ENCODE assay signal across 1 cellular context in genomic region chr2:201118121-201118956, GRCh38.
A peak's percentile ranks its signal among the peaks of the same experiment; 100 is the strongest.
TF ChIP-seq lines count a peak whose summit lies in the region.

No MANE protein-coding gene starts in this region.

TF ChIP-seq in K562, 482 proteins besides CTCF, POLR2A, EP300 and RAD21 (continued from another document and continues in another):
- TF ChIP-seq KAT7 (CRISPR knock-in tag; IDR thresholded peaks at IDR 0.05; ENCODE audit: borderline replicate concordance), result 0 out of 2 replicates have a peak, but pooled peaks have one; percentile 70
- TF ChIP-seq NRF1 (conservative IDR thresholded peaks at IDR 0.05 in 1 of 2, IDR thresholded peaks at IDR 0.05 in 1 of 2), result peak; percentile 71 to 78
- TF ChIP-seq JUNB (CRISPR knock-in tag; conservative IDR thresholded peaks at IDR 0.05), result no peak
- TF ChIP-seq TFE3 (CRISPR knock-in tag; IDR thresholded peaks at IDR 0.05), result no peak
- TF ChIP-seq GTF2B (IDR thresholded peaks at IDR 0.05; ENCODE audit: extremely low read depth, insufficient read length), result no peak
- TF ChIP-seq EP400 (IDR thresholded peaks at IDR 0.05), result peak; percentile 73
- peak in 1 of 2 experiments; percentile 31; a peak in 1 of 4 replicates for TF ChIP-seq SIN3A (IDR thresholded peaks at IDR 0.05; ENCODE audit: borderline replicate concordance in 2 of 2, control insufficient read depth in 1 of 2, low read depth in 2 of 2, low read length in 2 of 2)
- TF ChIP-seq FOXM1 (IDR thresholded peaks at IDR 0.05; ENCODE audit: low read depth), result no peak; the same call in 1 of the 2 replicates
- no peak for TF ChIP-seq FOXM1 (CRISPR knock-in tag; IDR thresholded peaks at IDR 0.05; ENCODE audit: low read depth)
- peak; percentile 58; the same call in 1 of the 2 replicates for TF ChIP-seq LCOR (CRISPR knock-in tag; IDR thresholded peaks at IDR 0.05)
- TF ChIP-seq RCOR1 (IDR thresholded peaks at IDR 0.05; ENCODE audit: borderline replicate concordance in 1 of 2, low read depth in 2 of 2, low read length in 2 of 2), result peak; percentile 22 to 29; a peak in 1 of 4 replicates
- no peak for TF ChIP-seq PHF21A (IDR thresholded peaks at IDR 0.05; ENCODE audit: borderline replicate concordance, low read depth)
- no peak for TF ChIP-seq CREB3 (tag; conservative IDR thresholded peaks at IDR 0.05; ENCODE audit: low read depth)
- TF ChIP-seq SAP30 (IDR thresholded peaks at IDR 0.05; ENCODE audit: borderline replicate concordance, insufficient read depth, low read depth, low read length, poor library complexity, severe bottlenecking), result no peak
- TF ChIP-seq FOXJ3 (CRISPR knock-in tag; IDR thresholded peaks at IDR 0.05), result no peak
- TF ChIP-seq ZBTB5 (IDR thresholded peaks at IDR 0.05), result no peak
- TF ChIP-seq XRCC3 (IDR thresholded peaks at IDR 0.05), result no peak
- TF ChIP-seq CREB1 (IDR thresholded peaks at IDR 0.05), result no peak
- TF ChIP-seq CREB1 (CRISPR knock-in tag; IDR thresholded peaks at IDR 0.05), result peak; percentile 49; the same call in 1 of the 2 replicates
- peak in 1 of 2 experiments; percentile 34; a peak in 1 of 4 replicates for TF ChIP-seq HDAC1 (IDR thresholded peaks at IDR 0.05)
- TF ChIP-seq ZNF76 (CRISPR knock-in tag; IDR thresholded peaks at IDR 0.05; ENCODE audit: borderline replicate concordance), result no peak
- no peak for TF ChIP-seq NFIX (CRISPR knock-in tag; IDR thresholded peaks at IDR 0.05; ENCODE audit: low read depth)
- TF ChIP-seq CHD4 (IDR thresholded peaks at IDR 0.05; ENCODE audit: insufficient read depth, insufficient replicate concordance, low read depth, low read length, poor library complexity, severe bottlenecking), result no peak
- no peak for TF ChIP-seq ASH1L (IDR thresholded peaks at IDR 0.05; ENCODE audit: borderline replicate concordance, low read depth, partially characterized antibody)
- no peak for TF ChIP-seq PHB (CRISPR knock-in tag; IDR thresholded peaks at IDR 0.05)
- TF ChIP-seq FOXA3 (CRISPR knock-in tag; conservative IDR thresholded peaks at IDR 0.05 in 1 of 2, IDR thresholded peaks at IDR 0.05 in 1 of 2), result no peak
- TF ChIP-seq E2F3 (CRISPR knock-in tag; IDR thresholded peaks at IDR 0.05), result no peak
- TF ChIP-seq VEZF1 (CRISPR knock-in tag; IDR thresholded peaks at IDR 0.05), result peak; percentile 49
- no peak for TF ChIP-seq MBD1 (CRISPR knock-in tag; IDR thresholded peaks at IDR 0.05)
- TF ChIP-seq ESRRA (IDR thresholded peaks at IDR 0.05; ENCODE audit: borderline replicate concordance, low read depth), result peak; percentile 61
- TF ChIP-seq ZKSCAN3 (CRISPR knock-in tag; IDR thresholded peaks at IDR 0.05), result no peak
- no peak for TF ChIP-seq PCBP2 (IDR thresholded peaks at IDR 0.05; ENCODE audit: low read depth, low read length, poor library complexity, severe bottlenecking)
- peak; percentile 45; the same call in 1 of the 2 replicates for TF ChIP-seq ZNF511 (CRISPR knock-in tag; IDR thresholded peaks at IDR 0.05)
- TF ChIP-seq GTF2A2 (tag; IDR thresholded peaks at IDR 0.05), result no peak
- no peak for TF ChIP-seq ZHX1 (conservative IDR thresholded peaks at IDR 0.05; ENCODE audit: low read length)
- TF ChIP-seq HNRNPUL1 (IDR thresholded peaks at IDR 0.05; ENCODE audit: low read length), result no peak
- TF ChIP-seq ZFP1 (CRISPR knock-in tag; IDR thresholded peaks at IDR 0.05), result no peak
- TF ChIP-seq MTA3 (IDR thresholded peaks at IDR 0.05; ENCODE audit: borderline replicate concordance), result 0 out of 2 replicates have a peak, but pooled peaks have one; percentile 18
- 0 out of 4 replicates have a peak, but pooled peaks of 1 of the 2 experiments have one; percentile 47 for TF ChIP-seq SRF (CRISPR knock-in tag; IDR thresholded peaks at IDR 0.05)
- TF ChIP-seq SMARCE1 (IDR thresholded peaks at IDR 0.05), result no peak
- no peak for TF ChIP-seq TAF7 (tag; IDR thresholded peaks at IDR 0.05)
- TF ChIP-seq E4F1 (CRISPR knock-in tag; IDR thresholded peaks at IDR 0.05; ENCODE audit: borderline replicate concordance), result no peak
- no peak for TF ChIP-seq BMI1 (IDR thresholded peaks at IDR 0.05; ENCODE audit: low read length)
- TF ChIP-seq STAT6 (CRISPR knock-in tag; IDR thresholded peaks at IDR 0.05), result no peak
- no peak for TF ChIP-seq HEY1 (CRISPR knock-in tag; IDR thresholded peaks at IDR 0.05; ENCODE audit: borderline replicate concordance)
- TF ChIP-seq NCOA1 (IDR thresholded peaks at IDR 0.05; ENCODE audit: low read depth), result no peak
- TF ChIP-seq ZNF347 (CRISPR knock-in tag; IDR thresholded peaks at IDR 0.05; ENCODE audit: low read depth), result no peak
